Comparison of ENCODE assay signal across 8 cellular contexts in genomic region chr14:77097006-77097688, GRCh38. TPM values are rescaled to one million over a fixed set of nuclear protein-coding genes. Genes with fewer than 3 reads are reported as not detected.
DNase-seq lines count a peak whose midpoint lies in the region; ATAC-seq and TF ChIP-seq lines count a peak whose summit lies in the region.

No MANE protein-coding gene starts in this region.

- peak overlapping the region; percentile 78 for H3K4me2 ChIP-seq in DND-41 (ENCODE audit: insufficient read depth, low read length)

- H3K36me3 ChIP-seq in DND-41 (ENCODE audit: insufficient read depth, low read length) (no peaks in the 10 kb centered on the region), skeletal muscle tissue (ENCODE audit: control insufficient read depth in 3 of 3, insufficient read depth in 3 of 3, low read length in 3 of 3) (no peaks in the 10 kb centered on the region)

- H3K27me3 Mint-ChIP-seq in activated CD4-positive, alpha-beta memory T cell treated with anti-CD3 and anti-CD28 coated beads, Interleukin-2, amount 10 ng/mL, durations not matched to agents 7 days and 5 days, result peaks cover 3% of the 10 kb centered on the region

- peak overlapping the region; percentile 91 for H3K27ac Mint-ChIP-seq in activated CD4-positive, alpha-beta memory T cell treated with anti-CD3 and anti-CD28 coated beads, Interleukin-2, amount 10 ng/mL, durations not matched to agents 7 days and 5 days

- H3K9me3 ChIP-seq in DND-41 (ENCODE audit: insufficient read depth, low read length, severe bottlenecking) (no peaks in the 10 kb centered on the region), skeletal muscle tissue (ENCODE audit: control insufficient read depth in 3 of 3, low read length in 3 of 3) (no peaks in the 10 kb centered on the region)

- CTCF ChIA-PET in activated CD4-positive, alpha-beta memory T cell treated with anti-CD3 and anti-CD28 coated beads, Interleukin-2, amount 10 ng/mL, durations not matched to agents 7 days and 5 days (lab: Charles Lee), result interaction anchor here (0.8 to 9.5 kb wide), 10 partner anchors 11 to 387 kb away, joined by 3 to 145 read pairs (median 8); partner anchors contain the start of gene ANGEL1

- no peaks in the 10 kb centered on the region for H3K27me3 ChIP-seq in DND-41 (ENCODE audit: insufficient read depth, low read length, poor library complexity)
- no peaks in the 10 kb centered on the region for H3K27me3 ChIP-seq in skeletal muscle tissue (ENCODE audit: control insufficient read depth in 3 of 3, insufficient read depth in 3 of 3, low read length in 3 of 3)

- no peak for TF ChIP-seq CTCF in DND-41 (IDR thresholded peaks at IDR 0.05; ENCODE audit: borderline replicate concordance, extremely low read depth, low read length, poor library complexity, severe bottlenecking)

- H2AFZ ChIP-seq in DND-41 (ENCODE audit: low read depth, low read length), result peak overlapping the region; percentile 79

- H3K36me3 Mint-ChIP-seq in activated CD4-positive, alpha-beta memory T cell treated with anti-CD3 and anti-CD28 coated beads, Interleukin-2, amount 10 ng/mL, durations not matched to agents 7 days and 5 days (ENCODE audit: low read depth), result no peaks in the 10 kb centered on the region

- intact Hi-C loops in left ventricle myocardium superior (cut with micrococcal nuclease), result no loop called here

- peak overlapping the region; percentile 70 for H3K9ac ChIP-seq in DND-41 (ENCODE audit: low read depth, low read length)
- H3K9ac ChIP-seq in skeletal muscle tissue (ENCODE audit: low read depth in 1 of 3, low read length in 3 of 3), result peak overlapping the region; percentile 75 to 91 (median 90)

- H3K4me1 Mint-ChIP-seq in activated CD4-positive, alpha-beta memory T cell treated with anti-CD3 and anti-CD28 coated beads, Interleukin-2, amount 10 ng/mL, durations not matched to agents 7 days and 5 days, result peaks cover 38% of the 10 kb centered on the region

- peak overlapping the region; percentile 23 to 72; a peak in 3 of 4 replicates for H3K4me3 ChIP-seq in DND-41 (ENCODE audit: low read depth in 1 of 2, low read length in 2 of 2)
- H3K4me3 ChIP-seq in skeletal muscle tissue (ENCODE audit: low read length in 3 of 3), result peak overlapping the region; percentile 70 to 83 (median 73)

- H3K4me3 Mint-ChIP-seq in activated CD4-positive, alpha-beta memory T cell treated with anti-CD3 and anti-CD28 coated beads, Interleukin-2, amount 10 ng/mL, durations not matched to agents 7 days and 5 days, result peak overlapping the region; percentile 94

- peaks cover 44% of the 10 kb centered on the region for H3K79me2 ChIP-seq in DND-41 (ENCODE audit: insufficient read depth, low read length)

- ATAC-seq in DND-41 (ENCODE audit: insufficient read depth, low read depth) (no peak), HG02885 (IDR thresholded peaks at IDR 0.05; ENCODE audit: poor library complexity, unreplicated experiment) (peak; percentile 2), left ventricle myocardium superior (peak; percentile 13), GM19395 (IDR thresholded peaks at IDR 0.05; ENCODE audit: unreplicated experiment) (no peak), HG03139 (IDR thresholded peaks at IDR 0.05; ENCODE audit: unreplicated experiment) (no peak)

- peaks cover 28% of the 10 kb centered on the region for H3K4me1 ChIP-seq in DND-41 (ENCODE audit: insufficient read depth, low read length)
- peaks cover 41 to 44% (median 42%) of the 10 kb centered on the region in 3 donors for H3K4me1 ChIP-seq in skeletal muscle tissue (ENCODE audit: control insufficient read depth in 3 of 3, insufficient read depth in 3 of 3, low read length in 3 of 3)

- POLR2A ChIA-PET in activated CD4-positive, alpha-beta memory T cell treated with anti-CD3 and anti-CD28 coated beads, Interleukin-2, amount 10 ng/mL, durations not matched to agents 7 days and 5 days (lab: Charles Lee), result interaction anchor here (0.6 to 4.3 kb wide), 7 partner anchors 16 to 224 kb away, joined by 3 to 20 read pairs (median 4); partner anchors contain the start of genes GSTZ1 and POMT2

- H4K20me1 ChIP-seq in DND-41 (ENCODE audit: insufficient read depth, low read length), result no peaks in the 10 kb centered on the region

- no peaks in the 10 kb centered on the region for H3K9me3 Mint-ChIP-seq in activated CD4-positive, alpha-beta memory T cell treated with anti-CD3 and anti-CD28 coated beads, Interleukin-2, amount 10 ng/mL, durations not matched to agents 7 days and 5 days

- DNase-seq in DND-41, result no peak
- DNase-seq in activated CD4-positive, alpha-beta memory T cell treated with anti-CD3 and anti-CD28 coated beads, Interleukin-2, amount 10 ng/mL, durations not matched to agents 7 days and 5 days, result no peak
- DNase-seq in left ventricle myocardium superior, result no peak
- no peak for DNase-seq in amygdala (lab: John Stamatoyannopoulos, UW)

- H3K27ac ChIP-seq in DND-41 (ENCODE audit: low read length) (peak overlapping the region; percentile 80), skeletal muscle tissue (ENCODE audit: low read depth, low read length) (peak overlapping the region; percentile 99)

RNA-seq across cellular contexts. Expression of gene CIPC, which starts 0.9 kb away (rescaled TPM):
- 10 to 100 TPM in 1 of 2 experiments, 1 to 10 TPM in 1; 9.6 to 12.8 TPM for total RNA-seq in activated CD4-positive, alpha-beta memory T cell treated with anti-CD3 and anti-CD28 coated beads, Interleukin-2, amount 10 ng/mL, durations not matched to agents 7 days and 5 days
- total RNA-seq in left ventricle myocardium superior (89.7 TPM), skeletal muscle tissue (13.6 TPM)

RNA-seq across cellular contexts. Expression of gene ZDHHC22, which starts 44.4 kb away (rescaled TPM):
- not detected for total RNA-seq in activated CD4-positive, alpha-beta memory T cell treated with anti-CD3 and anti-CD28 coated beads, Interleukin-2, amount 10 ng/mL, durations not matched to agents 7 days and 5 days
- total RNA-seq in left ventricle myocardium superior, result not detected
- 0.52 TPM for total RNA-seq in skeletal muscle tissue

Comparison
In these comparisons a context has a peak if more than half of its experiments do, and no peak if none do; other contexts are left out.
1. ATAC-seq: peak in HG02885 (single experiment) and left ventricle myocardium superior (single experiment); none in DND-41 (single experiment), GM19395 (single experiment) and HG03139 (single experiment).